In genomic region chr6:80174931-80175572, GRCh38 we compare ENCODE assay signal across 1 cellular context.
TF ChIP-seq lines count a peak whose summit lies in the region.

No MANE protein-coding gene starts in this region.

TF ChIP-seq in SK-N-SH, 30 proteins besides CTCF, POLR2A, EP300 and RAD21 (continued from another document):
- TF ChIP-seq ZBTB33 (IDR thresholded peaks at IDR 0.05; ENCODE audit: borderline replicate concordance, low read depth) (no peak), GATA2 (CRISPR knock-in tag; IDR thresholded peaks at IDR 0.05) (no peak), JUND (IDR thresholded peaks at IDR 0.05) (peak; percentile 22; the same call in 1 of the 2 replicates), FOXM1 (IDR thresholded peaks at IDR 0.05; ENCODE audit: low read depth) (no peak), TCF12 (IDR thresholded peaks at IDR 0.05) (peak; percentile 31; the same call in 1 of the 2 replicates), SIN3A (IDR thresholded peaks at IDR 0.05; ENCODE audit: borderline replicate concordance, low read depth, low read length) (no peak), YY1 (IDR thresholded peaks at IDR 0.05; ENCODE audit: low read depth) (no peak), USF2 (IDR thresholded peaks at IDR 0.05; ENCODE audit: borderline replicate concordance, low read depth, low read length) (no peak), SMC3 (IDR thresholded peaks at IDR 0.05; ENCODE audit: low read depth, low read length) (no peak)
